32 cellular contexts compared by ENCODE assay signal in the genomic region with DNA sequence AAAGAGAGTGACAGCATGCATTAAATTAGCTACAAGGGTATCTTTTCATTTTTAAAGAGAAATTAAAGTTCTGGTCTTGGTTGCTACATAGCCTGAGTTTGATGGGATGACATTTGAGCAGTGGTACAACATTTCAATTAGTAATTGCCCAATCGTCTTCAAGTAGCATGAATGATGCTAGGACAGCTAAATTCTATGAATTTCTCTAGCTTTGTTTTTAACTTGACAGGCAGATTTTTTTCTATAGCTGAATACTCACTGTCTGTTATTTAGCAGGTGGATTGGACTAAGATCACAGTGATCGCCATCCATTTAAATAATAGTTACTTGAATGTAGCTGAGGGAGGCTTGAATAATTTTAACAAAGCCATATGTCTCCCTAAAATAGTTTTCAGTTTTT.
"Had no signal": no experiment of that assay in that cellular context is flagged by ENCODE, and none has a peak within 500 bp of the region (broad histone marks: within the 10 kb centered on the region; RNA-seq: fewer than 3 reads in every experiment).

No MANE protein-coding gene starts in this region.

- H3K27me3 ChIP-seq: adrenal gland, ascending aorta, body of pancreas, brain microvascular endothelial cell, breast epithelium, cardiac muscle cell had no signal

- H3K36me3 ChIP-seq: adrenal gland, ascending aorta, brain microvascular endothelial cell, breast epithelium, cardiac muscle cell had no signal

- DNase-seq: activated effector memory CD4-positive, alpha-beta T cell treated with anti-CD3 and anti-CD28 coated beads, Interleukin-2, amount 50 U/mL, for 16 hours; activated effector memory CD4-positive, alpha-beta T cell treated with Interleukin-2 at 50 U/mL for 16 hours; activated gamma-delta T cell; activated gamma-delta T cell treated with Interleukin-2 at 50 U/mL for 16 hours; activated naive CD4-positive, alpha-beta T cell; activated naive CD4-positive, alpha-beta T cell treated with anti-CD3 and anti-CD28 coated beads for 36 hours; activated naive CD4-positive, alpha-beta T cell treated with anti-CD3 and anti-CD28 coated beads, Interleukin-2, amount 10 ng/mL, durations not matched to agents 7 days and 5 days; activated naive CD4-positive, alpha-beta T cell treated with anti-CD3 and anti-CD28 coated beads, Interleukin-2, amount 50 U/mL, for 16 hours; activated naive CD4-positive, alpha-beta T cell treated with Interleukin-2 at 50 U/mL for 16 hours; activated naive CD8-positive, alpha-beta T cell treated with anti-CD3 and anti-CD28 coated beads for 36 hours; activated naive CD8-positive, alpha-beta T cell treated with anti-CD3 and anti-CD28 coated beads, Interleukin-2, amount 10 ng/mL, durations not matched to agents 7 days and 5 days; activated naive CD8-positive, alpha-beta T cell treated with anti-CD3 and anti-CD28 coated beads, Interleukin-2, amount 50 U/mL, for 24 hours; activated T-cell treated with anti-CD3 and anti-CD28 coated beads, Interleukin-2, amount 50 U/mL, for 1 hour; activated T-cell treated with anti-CD3 and anti-CD28 coated beads, Interleukin-2, amount 50 U/mL, for 24 hours; activated T-cell treated with anti-CD3 and anti-CD28 coated beads, Interleukin-2, amount 50 U/mL, for 4 hours; activated T-cell treated with anti-CD3 and anti-CD28 coated beads, Interleukin-2, amount 50 U/mL, for 48 hours; activated T-cell treated with anti-CD3 and anti-CD28 coated beads, Interleukin-2, amount 50 U/mL, for 72 hours; adrenal gland; amniotic stem cell; amygdala; anterior cingulate cortex; aorta; body of pancreas; brain microvascular endothelial cell; caudate nucleus; central memory CD4-positive, alpha-beta T cell; cerebellar nuclear complex had no signal

- H3K4me3 ChIP-seq: adrenal gland, ascending aorta, body of pancreas, breast epithelium, cardiac muscle cell had no signal

- H3K27ac ChIP-seq: adrenal gland, ascending aorta, body of pancreas, brain microvascular endothelial cell, breast epithelium, cardiac muscle cell had no signal

- ATAC-seq: activated naive CD4-positive, alpha-beta T cell treated with anti-CD3 and anti-CD28 coated beads, Interleukin-2, amount 50 U/mL, for 72 hours; activated naive CD8-positive, alpha-beta T cell treated with anti-CD3 and anti-CD28 coated beads, Interleukin-2, amount 50 U/mL, for 24 hours; activated T-cell treated with anti-CD3 and anti-CD28 coated beads, Interleukin-2, amount 50 U/mL, for 4 hours; activated T-cell treated with anti-CD3 and anti-CD28 coated beads, Interleukin-2, amount 50 U/mL, for 72 hours; activated T-helper 17 cell treated with anti-CD3 and anti-CD28 coated beads, Interleukin-2, amount 50 U/mL, for 72 hours; body of pancreas had no signal

- H3K9me3 ChIP-seq: adrenal gland, ascending aorta, body of pancreas, breast epithelium had no signal
